ENCODE assay signal across 10 cellular contexts in the genomic region with DNA sequence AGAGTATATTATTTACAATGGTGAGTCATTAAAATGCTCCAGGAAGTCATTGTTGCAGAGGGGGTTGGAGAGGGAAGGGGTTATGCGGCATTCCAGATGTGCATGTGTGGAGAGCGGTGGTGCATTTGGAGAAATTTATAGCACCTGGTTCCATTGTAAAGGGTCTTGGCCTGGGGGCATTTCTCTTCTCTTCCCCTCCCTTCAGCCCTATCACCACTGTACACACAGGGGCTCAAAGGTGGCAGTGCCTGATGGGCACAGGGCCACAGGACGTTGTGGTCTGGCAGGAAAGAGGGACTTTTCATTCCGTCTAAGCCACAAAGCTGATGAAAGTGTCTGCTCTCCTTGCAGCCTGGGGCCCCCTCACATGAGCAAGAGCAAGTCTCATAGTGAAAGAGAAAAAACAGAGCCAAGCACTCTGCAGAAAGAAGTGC.
DNase-seq lines count a peak whose midpoint lies in the region; ATAC-seq and TF ChIP-seq lines count a peak whose summit lies in the region.
"Had no signal": no experiment of that assay in that cellular context is flagged by ENCODE, and none has a peak within 500 bp of the region (broad histone marks: within the 10 kb centered on the region; RNA-seq: fewer than 3 reads in every experiment).

No MANE protein-coding gene starts in this region.

- H3K36me3 Mint-ChIP-seq in activated CD4-positive, alpha-beta T cell treated with anti-CD3 and anti-CD28 coated beads for 36 hours (ENCODE audit: low read depth), result no peaks in the 10 kb centered on the region

- peaks cover 13% of the 10 kb centered on the region for H3K4me1 Mint-ChIP-seq in activated CD4-positive, alpha-beta T cell treated with anti-CD3 and anti-CD28 coated beads for 36 hours

- H3K4me1 ChIP-seq in gastroesophageal sphincter, result no peaks in the 10 kb centered on the region
- H3K4me1 ChIP-seq: colonic mucosa had no signal

- H3K27ac Mint-ChIP-seq in activated CD4-positive, alpha-beta T cell treated with anti-CD3 and anti-CD28 coated beads for 36 hours, result no peak overlapping the region

- no peak overlapping the region for H3K4me3 Mint-ChIP-seq in activated CD4-positive, alpha-beta T cell treated with anti-CD3 and anti-CD28 coated beads for 36 hours

- TF ChIP-seq POLR2A in gastroesophageal sphincter (IDR thresholded peaks at IDR 0.05), result no peak

- POLR2A ChIA-PET in activated CD4-positive, alpha-beta T cell treated with anti-CD3 and anti-CD28 coated beads for 36 hours (lab: Charles Lee), result no interaction called here
- POLR2A ChIA-PET in RWPE1 (lab: Yijun Ruan, JAX; ENCODE audit: low non-redundant PET), result interaction anchor here (0.5 to 0.7 kb wide), 2 partner anchors 12 to 16 kb away, joined by 4 read pairs; no protein-coding TSS in a partner anchor

- peak; percentile 66 for ATAC-seq in activated CD4-positive, alpha-beta T cell treated with anti-CD3 and anti-CD28 coated beads for 36 hours
- ATAC-seq in HG02938 (IDR thresholded peaks at IDR 0.05; ENCODE audit: unreplicated experiment), result peak; percentile 77
- no peak for ATAC-seq in gastroesophageal sphincter

- H3K27ac ChIP-seq in RWPE1, result no peak overlapping the region
- H3K27ac ChIP-seq in gastroesophageal sphincter, result no peak overlapping the region
- H3K27ac ChIP-seq: colonic mucosa had no signal

- H3K36me3 ChIP-seq in gastroesophageal sphincter, result no peaks in the 10 kb centered on the region
- H3K36me3 ChIP-seq: colonic mucosa had no signal

- no peaks in the 10 kb centered on the region for H3K9me3 ChIP-seq in gastroesophageal sphincter
- H3K9me3 ChIP-seq: colonic mucosa had no signal

- H3K4me3 ChIP-seq in gastroesophageal sphincter, result no peak overlapping the region
- H3K4me3 ChIP-seq: colonic mucosa had no signal

- CTCF ChIA-PET in activated CD4-positive, alpha-beta T cell treated with anti-CD3 and anti-CD28 coated beads for 36 hours (lab: Charles Lee), result no interaction called here
- CTCF ChIA-PET in RWPE1 (lab: Yijun Ruan, JAX), result interaction anchor here (0.6 to 0.7 kb wide), 2 partner anchors 26 to 115 kb away, joined by 3 read pairs; no protein-coding TSS in a partner anchor

- H3K9me3 Mint-ChIP-seq in activated CD4-positive, alpha-beta T cell treated with anti-CD3 and anti-CD28 coated beads for 36 hours (ENCODE audit: low read depth), result no peaks in the 10 kb centered on the region

- no peaks in the 10 kb centered on the region for H3K27me3 ChIP-seq in gastroesophageal sphincter
- H3K27me3 ChIP-seq: colonic mucosa had no signal

- TF ChIP-seq CTCF in RWPE1 (conservative IDR thresholded peaks at IDR 0.05; ENCODE audit: low read depth) (no peak), gastroesophageal sphincter (IDR thresholded peaks at IDR 0.05) (no peak)

- TF ChIP-seq EP300 in gastroesophageal sphincter (IDR thresholded peaks at IDR 0.05), result no peak

- peaks cover 2% of the 10 kb centered on the region for H3K27me3 Mint-ChIP-seq in activated CD4-positive, alpha-beta T cell treated with anti-CD3 and anti-CD28 coated beads for 36 hours

- WGBS in gastroesophageal sphincter (ENCODE audit: low coverage in 1 of 2), 2 donors, result 71% methylated on average over 3 of the region's 4 CpGs; no CpG with 5 or more reads in 1 of the 2 donors

- intact Hi-C loops in activated CD4-positive, alpha-beta T cell treated with anti-CD3 and anti-CD28 coated beads for 36 hours (cut with DNase I, micrococcal nuclease), result no loop called here

- peak; percentile 39 for DNase-seq in activated CD4-positive, alpha-beta T cell treated with anti-CD3 and anti-CD28 coated beads for 36 hours
- no peak for DNase-seq in activated CD4-positive, alpha-beta T cell treated with anti-CD3 and anti-CD28 coated beads for 4 hours
- DNase-seq in RWPE1 (ENCODE audit: low spot score) (peak; percentile 33), amniotic stem cell (lab: John Stamatoyannopoulos, UW) (no peak), SW 1271 (lab: John Stamatoyannopoulos, UW) (no peak)
- DNase-seq in stimulated activated CD8-positive, alpha-beta memory T cell treated with anti-CD3 and anti-CD28 coated beads, Interleukin-4, amount 100 ng/mL, for 48 hours, result peak; percentile 23
- DNase-seq: colonic mucosa, NCI-H526 had no signal

Comparison
In these comparisons a context has a peak if more than half of its experiments do, and no peak if none do; other contexts are left out.
1. DNase-seq: peak in activated CD4-positive, alpha-beta T cell treated with anti-CD3 and anti-CD28 coated beads for 36 hours (single experiment), RWPE1 (single experiment) and stimulated activated CD8-positive, alpha-beta memory T cell treated with anti-CD3 and anti-CD28 coated beads, Interleukin-4, amount 100 ng/mL, for 48 hours (single experiment); none in activated CD4-positive, alpha-beta T cell treated with anti-CD3 and anti-CD28 coated beads for 4 hours (0 of 2), amniotic stem cell (single experiment) and SW 1271 (0 of 2).